8 cellular contexts compared by ENCODE assay signal in the genomic region with DNA sequence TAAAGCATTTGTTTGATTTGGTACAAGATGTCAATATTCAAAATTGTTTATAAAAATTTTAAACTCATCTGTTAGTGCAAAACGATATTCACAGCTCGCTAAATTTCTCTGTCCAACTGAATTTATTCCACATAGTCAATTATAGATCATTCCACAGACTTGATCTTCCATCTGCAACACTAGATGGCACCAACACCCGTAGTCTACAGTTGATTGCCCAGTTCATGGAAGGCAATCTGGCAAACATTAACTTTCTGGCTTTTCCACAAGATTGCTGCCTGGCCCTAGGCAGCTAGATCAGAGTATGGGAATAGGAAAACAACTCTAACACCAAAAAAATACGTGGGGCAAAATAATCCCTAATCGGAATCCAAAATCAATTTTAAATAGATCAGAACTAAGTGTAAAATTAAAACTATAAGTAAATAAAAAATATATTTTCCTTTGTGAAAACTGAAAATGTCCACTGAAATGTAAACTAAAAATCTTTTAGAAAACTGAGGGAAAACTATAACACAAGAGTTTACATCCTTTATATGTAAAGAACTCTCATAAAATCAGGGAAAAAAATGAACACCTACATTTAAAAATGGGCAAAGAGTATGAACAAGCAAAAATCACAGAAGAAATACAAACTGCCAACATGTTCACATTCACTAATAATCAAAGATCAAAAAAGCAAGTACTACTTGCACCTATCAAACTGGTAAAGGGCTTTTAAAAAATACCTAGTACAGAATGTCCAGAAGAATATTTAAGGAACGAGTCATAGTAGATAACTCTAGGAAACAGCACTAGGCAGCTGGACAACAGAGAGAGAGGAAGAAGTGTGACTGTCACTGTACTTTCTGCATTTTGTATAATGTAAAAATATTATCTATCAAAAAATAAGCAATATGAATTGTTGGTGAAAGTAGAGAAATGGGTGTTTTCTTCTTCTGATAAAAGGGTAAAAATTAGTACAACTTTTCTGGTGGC. TPM values are rescaled to one million over a fixed set of nuclear protein-coding genes. Genes with fewer than 3 reads are reported as not detected.
A peak's percentile ranks its signal among the peaks of the same experiment; 100 is the strongest.
DNase-seq lines count a peak whose midpoint lies in the region; ATAC-seq and TF ChIP-seq lines count a peak whose summit lies in the region.

No MANE protein-coding gene starts in this region.

- DNase-seq in activated CD8-positive, alpha-beta memory T cell treated with anti-CD3 and anti-CD28 coated beads, Interleukin-2, amount 50 U/mL, for 1 hour (ENCODE audit: extremely low read depth), result peak; percentile 13
- DNase-seq in activated CD8-positive, alpha-beta memory T cell treated with anti-CD3 and anti-CD28 coated beads, Interleukin-2, amount 50 U/mL, for 48 hours, result no peak
- peak; percentile 71 for DNase-seq in LHCN-M2 (ENCODE audit: low read depth)
- DNase-seq in T-helper 17 cell, result peak in 1 of 3 donors; percentile 17
- peak in 4 of 10 donors; percentile 46 to 72 (median 62) for DNase-seq in dorsolateral prefrontal cortex
- peak; percentile 71 to 87 for DNase-seq in lung microvascular endothelial cell (ENCODE audit: low read depth in 2 of 2)
- DNase-seq in superior temporal gyrus (ENCODE audit: extremely low spot score), result peak; percentile 92
- no peak for DNase-seq in NCI-H1436 treated with DMSO at 0.1 percent for 48 hours (lab: John Stamatoyannopoulos, UW)

- H3K27me3 ChIP-seq in dorsolateral prefrontal cortex, result no peaks in the 10 kb centered on the region

- TF ChIP-seq CTCF in dorsolateral prefrontal cortex (IDR thresholded peaks at IDR 0.05 in 54 of 56, conservative IDR thresholded peaks at IDR 0.05 in 2 of 56; ENCODE audit: low read depth in 1 of 56, partially characterized antibody in 56 of 56), result peak; percentile 40 to 89 (median 77)

- peak overlapping the region in 3 of 59 donors; percentile 4 to 9 (median 7) for H3K4me3 ChIP-seq in dorsolateral prefrontal cortex

- peaks cover 18% of the 10 kb centered on the region for H3K4me1 Mint-ChIP-seq in T-helper 17 cell

- peak overlapping the region; percentile 11 for H3K27ac Mint-ChIP-seq in T-helper 17 cell

- intact Hi-C loops in dorsolateral prefrontal cortex (cut with DNase I), result loop anchor here (2.0 to 10.0 kb wide), 7 partner anchors 32 to 290 kb away; a partner anchor contains a TSS

- no peaks in the 10 kb centered on the region for H3K27me3 Mint-ChIP-seq in T-helper 17 cell

- peak; percentile 48 for ATAC-seq in T-helper 17 cell

- no peaks in the 10 kb centered on the region for H3K9me3 ChIP-seq in T-helper 17 cell (ENCODE audit: control insufficient read depth, low read length, poor library complexity, severe bottlenecking)

- H3K36me3 Mint-ChIP-seq in T-helper 17 cell (ENCODE audit: low read depth), result peaks cover 2% of the 10 kb centered on the region

- H3K27ac ChIP-seq in dorsolateral prefrontal cortex, result peak overlapping the region in 51 of 59 donors; percentile 0 to 83 (median 55)

- H3K4me3 Mint-ChIP-seq in T-helper 17 cell, result no peak overlapping the region

RNA-seq across cellular contexts. Expression of a gene that starts 35.0 kb away (rescaled TPM):
- 547 and 585 TPM in 2 replicates for total RNA-seq in LHCN-M2 (2014; rRNA removed)
- polyA plus RNA-seq in LHCN-M2 (2012), result 869 TPM
- total RNA-seq in T-helper 17 cell, result 100 to 1,000 TPM in 1 of 2 donors, 10 to 100 TPM in 1; 92.7 to 114 TPM
- 100 to 1,000 TPM; 342 to 975 (median 727) TPM for total RNA-seq in dorsolateral prefrontal cortex
- 84.5 and 105 TPM in 2 replicates for total RNA-seq in lung microvascular endothelial cell

Comparison
In these comparisons a context has a peak if more than half of its experiments do, and no peak if none do; other contexts are left out.
1. DNase-seq: peak in activated CD8-positive, alpha-beta memory T cell treated with anti-CD3 and anti-CD28 coated beads, Interleukin-2, amount 50 U/mL, for 1 hour (single experiment), LHCN-M2 (single experiment), lung microvascular endothelial cell (2 of 2) and superior temporal gyrus (single experiment); none in activated CD8-positive, alpha-beta memory T cell treated with anti-CD3 and anti-CD28 coated beads, Interleukin-2, amount 50 U/mL, for 48 hours (single experiment) and NCI-H1436 treated with DMSO at 0.1 percent for 48 hours (single experiment).